1 cellular context compared by ENCODE assay signal in genomic region chr5:177343777-177344176, GRCh38.
TF ChIP-seq lines count a peak whose summit lies in the region.

No MANE protein-coding gene starts in this region.

TF ChIP-seq in HepG2, 621 proteins besides CTCF, POLR2A, EP300 and RAD21:
- TF ChIP-seq ZNF121 (CRISPR knock-in tag; IDR thresholded peaks at IDR 0.05) (peak; percentile 85), ZFP36L2 (CRISPR knock-in tag; IDR thresholded peaks at IDR 0.05) (no peak), CC2D1A (CRISPR knock-in tag; IDR thresholded peaks at IDR 0.05) (no peak)
- TF ChIP-seq, protein P1, sequence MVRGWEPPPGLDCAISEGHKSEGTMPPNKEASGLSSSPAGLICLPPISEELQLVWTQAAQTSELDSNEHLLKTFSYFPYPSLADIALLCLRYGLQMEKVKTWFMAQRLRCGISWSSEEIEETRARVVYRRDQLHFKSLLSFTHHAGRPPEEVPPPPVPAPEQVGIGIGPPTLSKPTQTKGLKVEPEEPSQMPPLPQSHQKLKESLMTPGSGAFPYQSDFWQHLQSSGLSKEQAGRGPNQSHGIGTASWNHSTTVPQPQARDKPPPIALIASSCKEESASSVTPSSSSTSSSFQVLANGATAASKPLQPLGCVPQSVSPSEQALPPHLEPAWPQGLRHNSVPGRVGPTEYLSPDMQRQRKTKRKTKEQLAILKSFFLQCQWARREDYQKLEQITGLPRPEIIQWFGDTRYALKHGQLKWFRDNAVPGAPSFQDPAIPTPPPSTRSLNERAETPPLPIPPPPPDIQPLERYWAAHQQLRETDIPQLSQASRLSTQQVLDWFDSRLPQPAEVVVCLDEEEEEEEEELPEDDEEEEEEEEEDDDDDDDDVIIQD (CRISPR knock-in tag; IDR thresholded peaks at IDR 0.05; ENCODE audit: low read depth), result no peak
